In the genomic region with DNA sequence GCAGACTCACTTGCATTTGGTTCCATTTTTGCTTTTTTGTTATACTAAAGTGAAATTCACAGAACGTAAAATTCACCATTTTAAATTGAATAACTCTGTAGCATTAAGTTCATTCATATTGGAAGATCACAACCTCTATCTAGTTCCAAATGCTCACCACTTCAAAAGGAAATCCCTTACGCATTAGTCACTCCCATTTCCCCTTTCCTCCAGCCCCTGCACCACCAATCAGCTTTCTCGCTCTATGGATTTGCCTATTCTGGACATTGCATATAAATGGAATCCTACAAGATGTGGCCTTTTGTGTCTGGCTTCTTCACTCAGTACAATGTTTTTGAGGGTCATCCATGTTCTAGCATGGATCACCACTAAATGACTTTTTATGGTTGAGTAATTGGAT, we compare ENCODE assay signal across 22 cellular contexts.
DNase-seq lines count a peak whose midpoint lies in the region; ATAC-seq, FAIRE-seq and TF ChIP-seq lines count a peak whose summit lies in the region.
"Had no signal": no experiment of that assay in that cellular context is flagged by ENCODE, and none has a peak within 500 bp of the region (broad histone marks: within the 10 kb centered on the region; RNA-seq: fewer than 3 reads in every experiment).

No MANE protein-coding gene starts in this region.

- TF ChIP-seq CTCF in astrocyte (IDR thresholded peaks at IDR 0.05; ENCODE audit: insufficient read depth, low read depth, low read length) = no peak

- H2AFZ ChIP-seq in astrocyte (ENCODE audit: low read depth, low read length) = no peak overlapping the region

- no peak overlapping the region for H3K27ac Mint-ChIP-seq in astrocyte (ENCODE audit: unreplicated experiment)
- H3K27ac Mint-ChIP-seq: CD14-positive monocyte, T-helper 17 cell had no signal

- intact Hi-C loops in left colon (cut with DNase I, micrococcal nuclease) = no loop called here

- no peaks in the 10 kb centered on the region for H3K27me3 Mint-ChIP-seq in astrocyte (ENCODE audit: low read depth, unreplicated experiment)
- H3K27me3 Mint-ChIP-seq: T-helper 17 cell had no signal

- no peaks in the 10 kb centered on the region for H3K79me2 ChIP-seq in astrocyte (ENCODE audit: insufficient read depth, low read length)

- peaks cover 3% of the 10 kb centered on the region for H3K36me3 Mint-ChIP-seq in astrocyte (ENCODE audit: low read depth, unreplicated experiment)
- H3K36me3 Mint-ChIP-seq: CD14-positive monocyte had no signal

- FAIRE-seq in astrocyte (lab: Jason Lieb, UNC) = no peak
- FAIRE-seq: GM12892, H54 had no signal

- ATAC-seq in GM19324 (IDR thresholded peaks at IDR 0.05; ENCODE audit: low FRiP score, unreplicated experiment) (no peak), left colon (no peak)
- ATAC-seq: T-helper 17 cell had no signal

- no peak overlapping the region for H3K9ac ChIP-seq in astrocyte (ENCODE audit: low read length)

- H3K4me2 ChIP-seq in astrocyte (ENCODE audit: low read length) = no peak overlapping the region

- H3K9me3 ChIP-seq in MG63 (no peaks in the 10 kb centered on the region), astrocyte (ENCODE audit: insufficient read depth, low read depth, low read length) (no peaks in the 10 kb centered on the region)

- no peak overlapping the region for H3K4me3 Mint-ChIP-seq in astrocyte (ENCODE audit: unreplicated experiment)
- H3K4me3 Mint-ChIP-seq: CD14-positive monocyte, T-helper 17 cell had no signal

- H3K27me3 ChIP-seq in MG63 (no peaks in the 10 kb centered on the region; the same call in 1 of the 2 replicates), astrocyte (ENCODE audit: insufficient read depth, low read length) (no peaks in the 10 kb centered on the region)

- H3K36me3 ChIP-seq in MG63 (no peaks in the 10 kb centered on the region), astrocyte (ENCODE audit: insufficient read depth, low read length) (no peaks in the 10 kb centered on the region)

- H3K4me1 Mint-ChIP-seq in astrocyte (ENCODE audit: low read depth, unreplicated experiment) = peaks cover 10% of the 10 kb centered on the region
- H3K4me1 Mint-ChIP-seq: CD14-positive monocyte, T-helper 17 cell had no signal

- H3K27ac ChIP-seq in astrocyte (ENCODE audit: low read depth, low read length) = no peak overlapping the region
- H3K27ac ChIP-seq: RWPE1 had no signal

- H3K4me3 ChIP-seq in MG63 = no peak overlapping the region
- H3K4me3 ChIP-seq in astrocyte (ENCODE audit: insufficient read depth, low read depth, low read length) = no peak overlapping the region

- peaks cover 9% of the 10 kb centered on the region for H3K4me1 ChIP-seq in astrocyte (ENCODE audit: insufficient read depth, low read length)

- H4K20me1 ChIP-seq in astrocyte (ENCODE audit: insufficient read depth, low read length) = no peaks in the 10 kb centered on the region

- DNase-seq in EL = peak; percentile 54
- DNase-seq in MG63 = peak; percentile 13
- DNase-seq in astrocyte (ENCODE audit: low read depth) = peak; percentile 51
- DNase-seq in lung microvascular endothelial cell (ENCODE audit: low read depth in 2 of 2) = peak; percentile 91 to 92
- no peak for DNase-seq in activated CD4-positive, alpha-beta T cell treated with anti-CD3 and anti-CD28 coated beads for 4 hours
- no peak for DNase-seq in left colon
- DNase-seq: COR-L47; DMS 273 treated with DMSO at 0.1 percent for 48 hours; KG1; NCI-H1092 treated with DMSO at 0.1 percent for 48 hours; NCI-H146; NCI-H2029 treated with DMSO at 0.1 percent for 48 hours; NCI-H510A; NCI-H748 treated with DMSO at 0.1 percent for 48 hours; NK-92 treated with Interleukin-12 subunit alpha and Interleukin-12 subunit beta, amount 100 ng/mL, for 24 hours; OCI-M1; T-helper 17 cell had no signal

- peaks cover 8% of the 10 kb centered on the region for H3K9me3 Mint-ChIP-seq in astrocyte (ENCODE audit: unreplicated experiment)

Comparison
In these comparisons a context has a peak if more than half of its experiments do, and no peak if none do; other contexts are left out.
1. DNase-seq: peak in EL (single experiment), MG63 (single experiment), astrocyte (single experiment) and lung microvascular endothelial cell (2 of 2); none in activated CD4-positive, alpha-beta T cell treated with anti-CD3 and anti-CD28 coated beads for 4 hours (0 of 2) and left colon (0 of 2).